ENCODE assay signal across 27 cellular contexts in the genomic region with DNA sequence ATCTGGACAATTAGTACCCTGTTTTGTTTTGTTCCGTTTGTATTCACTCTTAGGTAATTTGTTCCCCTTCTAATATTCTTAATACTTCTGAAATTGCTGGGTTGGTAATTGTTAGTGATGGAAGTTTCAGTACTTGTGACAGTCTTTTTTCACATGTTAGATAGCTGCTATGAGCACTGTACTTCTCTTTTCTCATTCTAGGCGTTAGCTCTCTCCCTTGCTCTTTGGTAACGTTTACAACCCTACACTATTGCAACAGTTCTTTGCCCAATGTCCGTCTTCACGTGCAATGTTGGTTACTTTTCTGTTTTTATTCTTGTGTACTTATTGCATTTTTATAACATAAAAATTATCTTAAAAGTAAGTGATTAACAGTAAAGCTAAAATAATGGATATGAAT.
"Had no signal": no experiment of that assay in that cellular context is flagged by ENCODE, and none has a peak within 500 bp of the region (broad histone marks: within the 10 kb centered on the region; RNA-seq: fewer than 3 reads in every experiment).

No MANE protein-coding gene starts in this region.

- H3K4me3 Mint-ChIP-seq: activated B cell treated with CpG ODN at 0.5 μM for 24 hours; activated CD4-positive, alpha-beta T cell treated with anti-CD3 and anti-CD28 coated beads for 36 hours; activated naive CD8-positive, alpha-beta T cell treated with anti-CD3 and anti-CD28 coated beads for 36 hours; activated T-cell treated with anti-CD3 and anti-CD28 coated beads, Interleukin-2, amount 50 U/mL, for 24 hours; activated T-helper 17 cell treated with anti-CD3 and anti-CD28 coated beads, Interleukin-2, amount 50 U/mL, for 72 hours; mesothelial cell of epicardium; nephron had no signal

- H3K4me1 ChIP-seq: gastrocnemius medialis, left ventricle myocardium inferior, pancreas, psoas muscle, right atrium auricular region, spleen had no signal

- H3K27me3 ChIP-seq: esophagus muscularis mucosa, gastrocnemius medialis, pancreas, right atrium auricular region, spleen had no signal

- DNase-seq: activated B cell treated with CpG ODN at 0.5 μM for 24 hours; activated CD4-positive, alpha-beta T cell treated with anti-CD3 and anti-CD28 coated beads for 36 hours; activated CD4-positive, alpha-beta T cell treated with anti-CD3 and anti-CD28 coated beads, Interleukin-2, amount 50 U/mL, for 4 hours; activated CD8-positive, alpha-beta memory T cell treated with anti-CD3 and anti-CD28 coated beads for 24 hours; activated CD8-positive, alpha-beta memory T cell treated with anti-CD3 and anti-CD28 coated beads, Interleukin-2, amount 50 U/mL, for 4 hours; activated naive CD4-positive, alpha-beta T cell; activated naive CD8-positive, alpha-beta T cell treated with anti-CD3 and anti-CD28 coated beads for 36 hours; activated T-cell treated with anti-CD3 and anti-CD28 coated beads, Interleukin-2, amount 50 U/mL, for 24 hours; cerebellar nuclear complex; gastrocnemius medialis; hippocampal formation; kidney glomerular epithelial cell; left ventricle myocardium inferior; mammary epithelial cell; pancreas; psoas muscle; spleen; stimulated activated CD4-positive, alpha-beta T cell treated with anti-CD3 and anti-CD28 coated beads, Interleukin-4, amount 100 ng/mL, for 24 hours; stimulated activated naive CD8-positive, alpha-beta T cell treated with anti-CD3 and anti-CD28 coated beads, Interleukin-15, Interleukin-2, amounts not matched to agents 100 U/mL and 50 U/mL, for 24 hours; T1000 had no signal

- H3K27me3 Mint-ChIP-seq: activated B cell treated with CpG ODN at 0.5 μM for 24 hours; activated CD4-positive, alpha-beta T cell treated with anti-CD3 and anti-CD28 coated beads for 36 hours; activated naive CD8-positive, alpha-beta T cell treated with anti-CD3 and anti-CD28 coated beads for 36 hours; activated T-cell treated with anti-CD3 and anti-CD28 coated beads, Interleukin-2, amount 50 U/mL, for 24 hours; activated T-helper 17 cell treated with anti-CD3 and anti-CD28 coated beads, Interleukin-2, amount 50 U/mL, for 72 hours had no signal

- FAIRE-seq: bronchial epithelial cell had no signal

- H3K36me3 Mint-ChIP-seq: activated naive CD8-positive, alpha-beta T cell treated with anti-CD3 and anti-CD28 coated beads for 36 hours; mesothelial cell of epicardium had no signal

- H3K36me3 ChIP-seq: esophagus muscularis mucosa, gastrocnemius medialis, left ventricle myocardium inferior, pancreas, right atrium auricular region, spleen had no signal

- H3K9me3 Mint-ChIP-seq: activated B cell treated with CpG ODN at 0.5 μM for 24 hours, mesothelial cell of epicardium, nephron had no signal

- H3K27ac Mint-ChIP-seq: activated B cell treated with CpG ODN at 0.5 μM for 24 hours; activated CD4-positive, alpha-beta T cell treated with anti-CD3 and anti-CD28 coated beads for 36 hours; activated naive CD8-positive, alpha-beta T cell treated with anti-CD3 and anti-CD28 coated beads for 36 hours; activated T-cell treated with anti-CD3 and anti-CD28 coated beads, Interleukin-2, amount 50 U/mL, for 24 hours; activated T-helper 17 cell treated with anti-CD3 and anti-CD28 coated beads, Interleukin-2, amount 50 U/mL, for 72 hours; mesothelial cell of epicardium; nephron had no signal

- H3K9me3 ChIP-seq: esophagus muscularis mucosa, gastrocnemius medialis, left ventricle myocardium inferior, pancreas, psoas muscle, right atrium auricular region, spleen had no signal

- ATAC-seq: activated CD4-positive, alpha-beta T cell treated with anti-CD3 and anti-CD28 coated beads for 36 hours; activated T-helper 17 cell treated with anti-CD3 and anti-CD28 coated beads, Interleukin-2, amount 50 U/mL, for 72 hours; gastrocnemius medialis; pancreas; psoas muscle; stimulated activated naive CD8-positive, alpha-beta T cell treated with anti-CD3 and anti-CD28 coated beads, Interleukin-15, Interleukin-2, amounts not matched to agents 100 U/mL and 50 U/mL, for 24 hours had no signal

- H3K4me3 ChIP-seq: coronary artery, esophagus muscularis mucosa, gastrocnemius medialis, left ventricle myocardium inferior, pancreas, psoas muscle, right atrium auricular region, spleen had no signal

- H3K27ac ChIP-seq: coronary artery, esophagus muscularis mucosa, gastrocnemius medialis, left ventricle myocardium inferior, pancreas, psoas muscle, right atrium auricular region had no signal

- H3K4me1 Mint-ChIP-seq: activated B cell treated with CpG ODN at 0.5 μM for 24 hours; activated CD4-positive, alpha-beta T cell treated with anti-CD3 and anti-CD28 coated beads for 36 hours; activated naive CD8-positive, alpha-beta T cell treated with anti-CD3 and anti-CD28 coated beads for 36 hours; activated T-helper 17 cell treated with anti-CD3 and anti-CD28 coated beads, Interleukin-2, amount 50 U/mL, for 72 hours; nephron had no signal
